1 cellular context compared by ENCODE assay signal in the genomic region with DNA sequence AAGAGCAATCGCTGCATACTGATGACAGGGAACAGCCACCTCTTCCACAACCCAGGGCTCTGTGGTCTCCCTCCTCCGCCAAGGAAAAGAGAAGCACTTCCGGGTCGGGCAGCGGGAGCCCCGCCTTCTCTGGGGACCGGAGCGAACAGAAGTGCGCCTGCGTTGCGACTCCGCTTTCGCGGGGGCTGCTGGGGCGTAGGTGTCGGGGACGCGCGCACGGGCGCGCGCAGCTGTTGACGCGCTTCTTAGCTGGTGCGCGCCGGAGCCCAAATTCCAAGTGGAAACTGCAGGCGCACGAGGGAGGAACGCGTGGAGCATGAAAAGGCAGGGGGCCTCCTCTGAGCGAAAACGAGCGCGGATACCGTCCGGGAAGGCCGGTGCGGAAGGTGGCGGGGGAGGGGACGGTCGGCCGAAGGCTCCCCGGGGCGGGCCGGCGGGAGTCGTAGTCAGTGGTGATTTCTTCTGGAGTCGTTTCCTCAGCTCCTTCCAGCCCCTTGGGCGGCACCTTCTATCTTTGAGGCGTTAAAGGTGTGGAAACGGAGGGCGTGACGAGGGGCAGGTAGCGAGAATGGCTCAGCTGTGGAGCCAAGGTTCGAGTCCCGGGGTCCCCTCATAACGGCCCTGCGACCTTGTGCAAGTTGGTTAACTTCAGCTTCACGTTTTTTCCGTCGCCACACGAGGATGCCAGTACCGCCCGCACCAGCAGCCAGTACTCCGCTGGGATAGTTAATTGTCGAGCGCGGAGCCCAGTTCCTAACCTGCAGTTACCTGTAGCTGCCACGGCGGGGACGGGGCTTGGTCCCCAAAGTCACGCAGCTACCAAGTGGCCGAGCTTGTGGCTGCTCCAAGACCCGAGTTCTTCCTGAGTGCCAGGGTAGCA.
TF ChIP-seq lines count a peak whose summit lies in the region.

A gene (minus strand): TSS at position 95 of the 880 bp plus-strand sequence. CDS start 78 bp downstream, at position 17.
A gene with protein sequence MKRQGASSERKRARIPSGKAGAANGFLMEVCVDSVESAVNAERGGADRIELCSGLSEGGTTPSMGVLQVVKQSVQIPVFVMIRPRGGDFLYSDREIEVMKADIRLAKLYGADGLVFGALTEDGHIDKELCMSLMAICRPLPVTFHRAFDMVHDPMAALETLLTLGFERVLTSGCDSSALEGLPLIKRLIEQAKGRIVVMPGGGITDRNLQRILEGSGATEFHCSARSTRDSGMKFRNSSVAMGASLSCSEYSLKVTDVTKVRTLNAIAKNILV (plus strand): TSS at position 202 of the 880 bp plus-strand sequence. CDS start 115 bp downstream, at position 317.

TF ChIP-seq in GM12878, 131 proteins besides CTCF, POLR2A, EP300 and RAD21 (continued from another document):
- no peak for TF ChIP-seq FOXK2 (IDR thresholded peaks at IDR 0.05)
- peak; percentile 30; the same call in 1 of the 2 replicates for TF ChIP-seq MXI1 (IDR thresholded peaks at IDR 0.05; ENCODE audit: low read depth, low read length)
- TF ChIP-seq GATAD2B (conservative IDR thresholded peaks at IDR 0.05; ENCODE audit: low read depth) = 0 out of 2 replicates have a peak, but pooled peaks have one; percentile 40
- TF ChIP-seq, protein P1, sequence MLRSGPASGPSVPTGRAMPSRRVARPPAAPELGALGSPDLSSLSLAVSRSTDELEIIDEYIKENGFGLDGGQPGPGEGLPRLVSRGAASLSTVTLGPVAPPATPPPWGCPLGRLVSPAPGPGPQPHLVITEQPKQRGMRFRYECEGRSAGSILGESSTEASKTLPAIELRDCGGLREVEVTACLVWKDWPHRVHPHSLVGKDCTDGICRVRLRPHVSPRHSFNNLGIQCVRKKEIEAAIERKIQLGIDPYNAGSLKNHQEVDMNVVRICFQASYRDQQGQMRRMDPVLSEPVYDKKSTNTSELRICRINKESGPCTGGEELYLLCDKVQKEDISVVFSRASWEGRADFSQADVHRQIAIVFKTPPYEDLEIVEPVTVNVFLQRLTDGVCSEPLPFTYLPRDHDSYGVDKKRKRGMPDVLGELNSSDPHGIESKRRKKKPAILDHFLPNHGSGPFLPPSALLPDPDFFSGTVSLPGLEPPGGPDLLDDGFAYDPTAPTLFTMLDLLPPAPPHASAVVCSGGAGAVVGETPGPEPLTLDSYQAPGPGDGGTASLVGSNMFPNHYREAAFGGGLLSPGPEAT (IDR thresholded peaks at IDR 0.05; ENCODE audit: low read depth) = no peak
- TF ChIP-seq CHD2 (IDR thresholded peaks at IDR 0.05; ENCODE audit: borderline replicate concordance, low read depth, low read length) = 0 out of 2 replicates have a peak, but pooled peaks have one; percentile 21
- TF ChIP-seq NR2F1 (conservative IDR thresholded peaks at IDR 0.05) = no peak
- TF ChIP-seq MYC (IDR thresholded peaks at IDR 0.05; ENCODE audit: insufficient read depth, insufficient read length, insufficient replicate concordance, low read length, severe bottlenecking) = no peak
- 0 out of 2 replicates have a peak, but pooled peaks have one; percentile 53 for TF ChIP-seq LARP7 (IDR thresholded peaks at IDR 0.05)
- 0 out of 4 replicates have a peak, but pooled peaks of 1 of the 2 experiments have one; percentile 17 for TF ChIP-seq SRF (IDR thresholded peaks at IDR 0.05; ENCODE audit: low read depth in 2 of 2, low read length in 2 of 2)
- no peak for TF ChIP-seq CHD4 (IDR thresholded peaks at IDR 0.05)
- TF ChIP-seq NR2C2 (IDR thresholded peaks at IDR 0.05; ENCODE audit: borderline replicate concordance, control insufficient read depth, insufficient read length, low read depth) = peak; percentile 76
- no peak for TF ChIP-seq JUNB (IDR thresholded peaks at IDR 0.05)
- TF ChIP-seq, protein P2, sequence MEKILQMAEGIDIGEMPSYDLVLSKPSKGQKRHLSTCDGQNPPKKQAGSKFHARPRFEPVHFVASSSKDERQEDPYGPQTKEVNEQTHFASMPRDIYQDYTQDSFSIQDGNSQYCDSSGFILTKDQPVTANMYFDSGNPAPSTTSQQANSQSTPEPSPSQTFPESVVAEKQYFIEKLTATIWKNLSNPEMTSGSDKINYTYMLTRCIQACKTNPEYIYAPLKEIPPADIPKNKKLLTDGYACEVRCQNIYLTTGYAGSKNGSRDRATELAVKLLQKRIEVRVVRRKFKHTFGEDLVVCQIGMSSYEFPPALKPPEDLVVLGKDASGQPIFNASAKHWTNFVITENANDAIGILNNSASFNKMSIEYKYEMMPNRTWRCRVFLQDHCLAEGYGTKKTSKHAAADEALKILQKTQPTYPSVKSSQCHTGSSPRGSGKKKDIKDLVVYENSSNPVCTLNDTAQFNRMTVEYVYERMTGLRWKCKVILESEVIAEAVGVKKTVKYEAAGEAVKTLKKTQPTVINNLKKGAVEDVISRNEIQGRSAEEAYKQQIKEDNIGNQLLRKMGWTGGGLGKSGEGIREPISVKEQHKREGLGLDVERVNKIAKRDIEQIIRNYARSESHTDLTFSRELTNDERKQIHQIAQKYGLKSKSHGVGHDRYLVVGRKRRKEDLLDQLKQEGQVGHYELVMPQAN (conservative IDR thresholded peaks at IDR 0.05) = 0 out of 2 replicates have a peak, but pooled peaks have one; percentile 47
- no peak; the same call in 1 of the 2 replicates for TF ChIP-seq ZNF217 (IDR thresholded peaks at IDR 0.05)
- TF ChIP-seq, protein P3, sequence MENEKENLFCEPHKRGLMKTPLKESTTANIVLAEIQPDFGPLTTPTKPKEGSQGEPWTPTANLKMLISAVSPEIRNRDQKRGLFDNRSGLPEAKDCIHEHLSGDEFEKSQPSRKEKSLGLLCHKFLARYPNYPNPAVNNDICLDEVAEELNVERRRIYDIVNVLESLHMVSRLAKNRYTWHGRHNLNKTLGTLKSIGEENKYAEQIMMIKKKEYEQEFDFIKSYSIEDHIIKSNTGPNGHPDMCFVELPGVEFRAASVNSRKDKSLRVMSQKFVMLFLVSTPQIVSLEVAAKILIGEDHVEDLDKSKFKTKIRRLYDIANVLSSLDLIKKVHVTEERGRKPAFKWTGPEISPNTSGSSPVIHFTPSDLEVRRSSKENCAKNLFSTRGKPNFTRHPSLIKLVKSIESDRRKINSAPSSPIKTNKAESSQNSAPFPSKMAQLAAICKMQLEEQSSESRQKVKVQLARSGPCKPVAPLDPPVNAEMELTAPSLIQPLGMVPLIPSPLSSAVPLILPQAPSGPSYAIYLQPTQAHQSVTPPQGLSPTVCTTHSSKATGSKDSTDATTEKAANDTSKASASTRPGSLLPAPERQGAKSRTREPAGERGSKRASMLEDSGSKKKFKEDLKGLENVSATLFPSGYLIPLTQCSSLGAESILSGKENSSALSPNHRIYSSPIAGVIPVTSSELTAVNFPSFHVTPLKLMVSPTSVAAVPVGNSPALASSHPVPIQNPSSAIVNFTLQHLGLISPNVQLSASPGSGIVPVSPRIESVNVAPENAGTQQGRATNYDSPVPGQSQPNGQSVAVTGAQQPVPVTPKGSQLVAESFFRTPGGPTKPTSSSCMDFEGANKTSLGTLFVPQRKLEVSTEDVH (IDR thresholded peaks at IDR 0.05; ENCODE audit: low read depth, partially characterized antibody) = peak; percentile 54
- TF ChIP-seq ZSCAN29 (IDR thresholded peaks at IDR 0.05) = no peak
- no peak for TF ChIP-seq MEF2B (IDR thresholded peaks at IDR 0.05; ENCODE audit: partially characterized antibody, poor library complexity, severe bottlenecking)
- TF ChIP-seq SREBF2 (IDR thresholded peaks at IDR 0.05; ENCODE audit: low read length) = no peak
- no peak for TF ChIP-seq CREM (IDR thresholded peaks at IDR 0.05; ENCODE audit: low read depth)
- no peak for TF ChIP-seq ETV6 (conservative IDR thresholded peaks at IDR 0.05 in 1 of 2, IDR thresholded peaks at IDR 0.05 in 1 of 2; ENCODE audit: borderline replicate concordance in 1 of 2, low read depth in 1 of 2)
- no peak for TF ChIP-seq ESRRA (IDR thresholded peaks at IDR 0.05; ENCODE audit: low read length)
- TF ChIP-seq, protein P4, sequence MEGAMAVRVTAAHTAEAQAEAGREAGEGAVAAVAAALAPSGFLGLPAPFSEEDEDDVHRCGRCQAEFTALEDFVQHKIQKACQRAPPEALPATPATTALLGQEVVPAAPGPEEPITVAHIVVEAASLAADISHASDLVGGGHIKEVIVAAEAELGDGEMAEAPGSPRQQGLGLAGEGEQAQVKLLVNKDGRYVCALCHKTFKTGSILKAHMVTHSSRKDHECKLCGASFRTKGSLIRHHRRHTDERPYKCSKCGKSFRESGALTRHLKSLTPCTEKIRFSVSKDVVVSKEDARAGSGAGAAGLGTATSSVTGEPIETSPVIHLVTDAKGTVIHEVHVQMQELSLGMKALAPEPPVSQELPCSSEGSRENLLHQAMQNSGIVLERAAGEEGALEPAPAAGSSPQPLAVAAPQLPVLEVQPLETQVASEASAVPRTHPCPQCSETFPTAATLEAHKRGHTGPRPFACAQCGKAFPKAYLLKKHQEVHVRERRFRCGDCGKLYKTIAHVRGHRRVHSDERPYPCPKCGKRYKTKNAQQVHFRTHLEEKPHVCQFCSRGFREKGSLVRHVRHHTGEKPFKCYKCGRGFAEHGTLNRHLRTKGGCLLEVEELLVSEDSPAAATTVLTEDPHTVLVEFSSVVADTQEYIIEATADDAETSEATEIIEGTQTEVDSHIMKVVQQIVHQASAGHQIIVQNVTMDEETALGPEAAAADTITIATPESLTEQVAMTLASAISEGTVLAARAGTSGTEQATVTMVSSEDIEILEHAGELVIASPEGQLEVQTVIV (IDR thresholded peaks at IDR 0.05; ENCODE audit: borderline replicate concordance, partially characterized antibody) = peak; percentile 21
- TF ChIP-seq, protein P5, sequence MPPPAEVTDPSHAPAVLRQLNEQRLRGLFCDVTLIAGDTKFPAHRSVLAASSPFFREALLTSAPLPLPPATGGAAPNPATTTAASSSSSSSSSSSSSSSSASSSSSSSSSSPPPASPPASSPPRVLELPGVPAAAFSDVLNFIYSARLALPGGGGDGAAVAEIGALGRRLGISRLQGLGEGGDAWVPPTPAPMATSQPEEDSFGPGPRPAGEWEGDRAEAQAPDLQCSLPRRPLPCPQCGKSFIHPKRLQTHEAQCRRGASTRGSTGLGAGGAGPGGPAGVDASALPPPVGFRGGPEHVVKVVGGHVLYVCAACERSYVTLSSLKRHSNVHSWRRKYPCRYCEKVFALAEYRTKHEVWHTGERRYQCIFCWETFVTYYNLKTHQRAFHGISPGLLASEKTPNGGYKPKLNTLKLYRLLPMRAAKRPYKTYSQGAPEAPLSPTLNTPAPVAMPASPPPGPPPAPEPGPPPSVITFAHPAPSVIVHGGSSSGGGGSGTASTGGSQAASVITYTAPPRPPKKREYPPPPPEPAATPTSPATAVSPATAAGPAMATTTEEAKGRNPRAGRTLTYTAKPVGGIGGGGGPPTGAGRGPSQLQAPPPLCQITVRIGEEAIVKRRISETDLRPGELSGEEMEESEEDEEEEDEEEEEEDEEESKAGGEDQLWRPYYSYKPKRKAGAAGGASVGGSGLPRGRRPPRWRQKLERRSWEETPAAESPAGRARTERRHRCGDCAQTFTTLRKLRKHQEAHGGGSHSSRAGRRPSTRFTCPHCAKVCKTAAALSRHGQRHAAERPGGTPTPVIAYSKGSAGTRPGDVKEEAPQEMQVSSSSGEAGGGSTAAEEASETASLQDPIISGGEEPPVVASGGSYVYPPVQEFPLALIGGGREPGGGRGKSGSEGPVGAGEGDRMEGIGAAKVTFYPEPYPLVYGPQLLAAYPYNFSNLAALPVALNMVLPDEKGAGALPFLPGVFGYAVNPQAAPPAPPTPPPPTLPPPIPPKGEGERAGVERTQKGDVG (CRISPR knock-in tag; IDR thresholded peaks at IDR 0.05) = no peak
- no peak for TF ChIP-seq PAX5 (IDR thresholded peaks at IDR 0.05; ENCODE audit: borderline replicate concordance, low read depth, low read length)
- TF ChIP-seq, protein P6, sequence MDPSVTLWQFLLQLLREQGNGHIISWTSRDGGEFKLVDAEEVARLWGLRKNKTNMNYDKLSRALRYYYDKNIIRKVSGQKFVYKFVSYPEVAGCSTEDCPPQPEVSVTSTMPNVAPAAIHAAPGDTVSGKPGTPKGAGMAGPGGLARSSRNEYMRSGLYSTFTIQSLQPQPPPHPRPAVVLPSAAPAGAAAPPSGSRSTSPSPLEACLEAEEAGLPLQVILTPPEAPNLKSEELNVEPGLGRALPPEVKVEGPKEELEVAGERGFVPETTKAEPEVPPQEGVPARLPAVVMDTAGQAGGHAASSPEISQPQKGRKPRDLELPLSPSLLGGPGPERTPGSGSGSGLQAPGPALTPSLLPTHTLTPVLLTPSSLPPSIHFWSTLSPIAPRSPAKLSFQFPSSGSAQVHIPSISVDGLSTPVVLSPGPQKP (IDR thresholded peaks at IDR 0.05; ENCODE audit: low read depth, low read length) = peak; percentile 50; the same call in 1 of the 2 replicates
- peak in 1 of 2 experiments; percentile 44; a peak in 2 of 4 replicates for TF ChIP-seq BHLHE40 (IDR thresholded peaks at IDR 0.05; ENCODE audit: borderline replicate concordance in 1 of 2, low read depth in 2 of 2, low read length in 1 of 2)
- peak; percentile 89 for TF ChIP-seq GABPA (IDR thresholded peaks at IDR 0.05; ENCODE audit: low read depth)
- TF ChIP-seq, protein P7, sequence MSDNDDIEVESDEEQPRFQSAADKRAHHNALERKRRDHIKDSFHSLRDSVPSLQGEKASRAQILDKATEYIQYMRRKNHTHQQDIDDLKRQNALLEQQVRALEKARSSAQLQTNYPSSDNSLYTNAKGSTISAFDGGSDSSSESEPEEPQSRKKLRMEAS (IDR thresholded peaks at IDR 0.05; ENCODE audit: low read depth, low read length) = peak; percentile 28; the same call in 1 of the 2 replicates
- peak; percentile 63; the same call in 1 of the 2 replicates for TF ChIP-seq SMARCA5 (IDR thresholded peaks at IDR 0.05)
